In genomic region chr4:6268650-6269399, GRCh38 we compare ENCODE assay signal across 9 cellular contexts. TPM values are rescaled to one million over a fixed set of nuclear protein-coding genes. Genes with fewer than 3 reads are reported as not detected.
A peak's percentile ranks its signal among the peaks of the same experiment; 100 is the strongest.
DNase-seq lines count a peak whose midpoint lies in the region; ATAC-seq and TF ChIP-seq lines count a peak whose summit lies in the region.
"Had no signal": no experiment of that assay in that cellular context is flagged by ENCODE, and none has a peak within 500 bp of the region (broad histone marks: within the 10 kb centered on the region; RNA-seq: fewer than 3 reads in every experiment).

No MANE protein-coding gene starts in this region.

- no peaks in the 10 kb centered on the region for H3K9me3 Mint-ChIP-seq in stimulated activated naive CD8-positive, alpha-beta T cell treated with anti-CD3 and anti-CD28 coated beads, Interleukin-15, Interleukin-2, amounts not matched to agents 100 ng/mL and 50 ng/mL, for 24 hours

- TF ChIP-seq CTCF in left ventricle myocardium inferior (IDR thresholded peaks at IDR 0.05; ENCODE audit: borderline replicate concordance), result no peak

- no peak for ATAC-seq in GM18907 (IDR thresholded peaks at IDR 0.05; ENCODE audit: unreplicated experiment)
- ATAC-seq in GM19467 (IDR thresholded peaks at IDR 0.05; ENCODE audit: unreplicated experiment), result no peak

- peaks cover 14% of the 10 kb centered on the region for H3K4me1 Mint-ChIP-seq in stimulated activated naive CD8-positive, alpha-beta T cell treated with anti-CD3 and anti-CD28 coated beads, Interleukin-15, Interleukin-2, amounts not matched to agents 100 ng/mL and 50 ng/mL, for 24 hours (ENCODE audit: low read depth)

- peaks cover 45% of the 10 kb centered on the region for H3K4me1 ChIP-seq in left ventricle myocardium inferior

- H3K27ac ChIP-seq in SK-N-MC (no peak overlapping the region), left ventricle myocardium inferior (replicated peaks) (peak overlapping the region; percentile 92)
- H3K27ac ChIP-seq: SJSA1 had no signal

- H3K27me3 ChIP-seq in left ventricle myocardium inferior (ENCODE audit: low read depth), result no peaks in the 10 kb centered on the region
- H3K27me3 ChIP-seq: SJSA1 had no signal

- no peaks in the 10 kb centered on the region for H3K36me3 Mint-ChIP-seq in stimulated activated naive CD8-positive, alpha-beta T cell treated with anti-CD3 and anti-CD28 coated beads, Interleukin-15, Interleukin-2, amounts not matched to agents 100 ng/mL and 50 ng/mL, for 24 hours (ENCODE audit: low read depth)

- peak overlapping the region; percentile 80 for H3K4me3 Mint-ChIP-seq in stimulated activated naive CD8-positive, alpha-beta T cell treated with anti-CD3 and anti-CD28 coated beads, Interleukin-15, Interleukin-2, amounts not matched to agents 100 ng/mL and 50 ng/mL, for 24 hours

- peak overlapping the region; percentile 74 for H3K4me3 ChIP-seq in SK-N-MC
- H3K4me3 ChIP-seq in left ventricle myocardium inferior, result peak overlapping the region; percentile 98

- intact Hi-C loops in left ventricle myocardium inferior (cut with micrococcal nuclease), result no loop called here

- H3K36me3 ChIP-seq in SK-N-MC (ENCODE audit: insufficient read depth, low read length) (no peaks in the 10 kb centered on the region), left ventricle myocardium inferior (no peaks in the 10 kb centered on the region)
- H3K36me3 ChIP-seq: SJSA1 had no signal

- no peak overlapping the region for H3K9ac ChIP-seq in SK-N-MC (ENCODE audit: insufficient read length)

- peaks cover 9% of the 10 kb centered on the region for H3K27me3 Mint-ChIP-seq in stimulated activated naive CD8-positive, alpha-beta T cell treated with anti-CD3 and anti-CD28 coated beads, Interleukin-15, Interleukin-2, amounts not matched to agents 100 ng/mL and 50 ng/mL, for 24 hours

- no peak overlapping the region for H3K27ac Mint-ChIP-seq in stimulated activated naive CD8-positive, alpha-beta T cell treated with anti-CD3 and anti-CD28 coated beads, Interleukin-15, Interleukin-2, amounts not matched to agents 100 ng/mL and 50 ng/mL, for 24 hours

- H3K9me3 ChIP-seq in SK-N-MC (ENCODE audit: low read depth, low read length), result no peaks in the 10 kb centered on the region
- H3K9me3 ChIP-seq in left ventricle myocardium inferior (replicated peaks), result no peaks in the 10 kb centered on the region
- H3K9me3 ChIP-seq: SJSA1 had no signal

- peak; percentile 18 for DNase-seq in NCI-H510A treated with DMSO at 0.1 percent for 48 hours (lab: John Stamatoyannopoulos, UW)
- no peak for DNase-seq in NCI-H510A (lab: John Stamatoyannopoulos, UW)
- DNase-seq in SK-N-MC (ENCODE audit: low read depth, low spot score), result no peak
- no peak for DNase-seq in left ventricle myocardium inferior
- no peak for DNase-seq in NCI-H2081 (lab: John Stamatoyannopoulos, UW)

RNA-seq across cellular contexts. Expression of gene WFS1, which starts 0.8 kb away (rescaled TPM):
- 104 TPM for total RNA-seq in left ventricle myocardium inferior
